In genomic region chr4:124401611-124402010, GRCh38 we compare ENCODE assay signal across 25 cellular contexts.
"Had no signal": no experiment of that assay in that cellular context is flagged by ENCODE, and none has a peak within 500 bp of the region (broad histone marks: within the 10 kb centered on the region; RNA-seq: fewer than 3 reads in every experiment).

No MANE protein-coding gene starts in this region.

- FAIRE-seq: islet of Langerhans, keratinocyte had no signal

- H3K4me1 ChIP-seq: colonic mucosa, esophagus squamous epithelium, foreskin keratinocyte, gastroesophageal sphincter, heart right ventricle, left lung, lower lobe of right lung had no signal

- H3K27ac ChIP-seq: colonic mucosa, dorsolateral prefrontal cortex, epithelial cell of prostate, esophagus squamous epithelium, foreskin keratinocyte, gastroesophageal sphincter, heart right ventricle, left lung, lower lobe of right lung had no signal

- H3K9me3 ChIP-seq: colonic mucosa, esophagus squamous epithelium, gastroesophageal sphincter, lower lobe of right lung, mucosa of descending colon had no signal

- H3K27me3 ChIP-seq: colonic mucosa, esophagus squamous epithelium, foreskin keratinocyte, gastroesophageal sphincter, heart right ventricle, left lung had no signal

- H3K4me3 ChIP-seq: colonic mucosa, dorsolateral prefrontal cortex, esophagus squamous epithelium, gastroesophageal sphincter, heart right ventricle, left lung, lower lobe of right lung, mucosa of descending colon had no signal

- H3K36me3 ChIP-seq: colonic mucosa, esophagus squamous epithelium, gastroesophageal sphincter, heart right ventricle, left lung, lower lobe of right lung had no signal

- DNase-seq: cerebellar nuclear complex; colonic mucosa; cortex of kidney; dorsolateral prefrontal cortex; effector CD4-positive, alpha-beta T cell; effector memory CD8-positive, alpha-beta T cell; endodermal cell; erythroblast; esophagus squamous epithelium; foreskin keratinocyte; glutamatergic neuron; head of caudate nucleus; heart right ventricle; hippocampal formation; left cardiac atrium; left lung; left ventricle myocardium superior; lower lobe of right lung; mesenchymal stem cell; mucosa of descending colon; naive B cell had no signal
